ENCODE assay signal across 9 cellular contexts in genomic region chrX:110180928-110181310, GRCh38.
A peak's percentile ranks its signal among the peaks of the same experiment; 100 is the strongest.
DNase-seq lines count a peak whose midpoint lies in the region; ATAC-seq, FAIRE-seq and TF ChIP-seq lines count a peak whose summit lies in the region.
"Had no signal": no experiment of that assay in that cellular context is flagged by ENCODE, and none has a peak within 500 bp of the region (broad histone marks: within the 10 kb centered on the region; RNA-seq: fewer than 3 reads in every experiment).

No MANE protein-coding gene starts in this region.

- H3K4me1 ChIP-seq in A549, result peaks cover 52% of the 10 kb centered on the region
- H3K4me1 ChIP-seq in mammary epithelial cell (ENCODE audit: insufficient read depth, low read length), result peaks cover 22% of the 10 kb centered on the region
- peaks cover 0 to 18% (median 10%) of the 10 kb centered on the region in 4 donors for H3K4me1 ChIP-seq in sigmoid colon
- H3K4me1 ChIP-seq in HAP-1, result peaks cover 10% of the 10 kb centered on the region; the same call in 1 of the 2 replicates

- POLR2A ChIA-PET in A549 (lab: Yijun Ruan, JAX), result interaction anchor here (1.0 to 1.6 kb wide), 2 partner anchors 136 to 137 kb away, joined by 3 to 8 read pairs; partner anchors contain the start of gene AMMECR1

- H3K4me2 ChIP-seq in A549 (peak overlapping the region; percentile 81), mammary epithelial cell (ENCODE audit: insufficient read depth, low read depth, low read length) (peak overlapping the region; percentile 18)

- H3K9me3 ChIP-seq in A549 (peaks cover 3% of the 10 kb centered on the region; the same call in 1 of the 3 replicates), mammary epithelial cell (replicated peaks; ENCODE audit: insufficient read depth, low read length) (no peaks in the 10 kb centered on the region), sigmoid colon (no peaks in the 10 kb centered on the region), HAP-1 (no peaks in the 10 kb centered on the region)

- H2AFZ ChIP-seq in mammary epithelial cell (ENCODE audit: low read depth, low read length), result no peak overlapping the region

- peak in 1 of 2 experiments; percentile 57 for DNase-seq in A549 (ENCODE audit: low read depth in 1 of 2, low spot score in 1 of 2)
- DNase-seq in mammary epithelial cell, result peak; percentile 22
- no peak for DNase-seq in HuH-7.5 (ENCODE audit: low spot score)
- DNase-seq in NCI-H510A treated with DMSO at 0.1 percent for 48 hours (lab: John Stamatoyannopoulos, UW), result no peak
- DNase-seq in sigmoid colon, result no peak
- DNase-seq in HAP-1 (ENCODE audit: low spot score in 2 of 2), result no peak

- TF ChIP-seq CTCF in A549 (IDR thresholded peaks at IDR 0.05) (no peak), mammary epithelial cell (conservative IDR thresholded peaks at IDR 0.05 in 1 of 2, IDR thresholded peaks at IDR 0.05 in 1 of 2; ENCODE audit: extremely low read depth in 1 of 2, insufficient read depth in 1 of 2, low read depth in 1 of 2, low read length in 2 of 2) (no peak), sigmoid colon (IDR thresholded peaks at IDR 0.05) (no peak)

- peaks cover 2% of the 10 kb centered on the region for H3K79me2 ChIP-seq in mammary epithelial cell (ENCODE audit: insufficient read depth, low read length)

- FAIRE-seq in A549 (lab: Jason Lieb, UNC), result peak; percentile 95
- FAIRE-seq: A204.1 had no signal

- intact Hi-C loops in mammary epithelial cell (cut with micrococcal nuclease) (no loop called here), sigmoid colon (cut with DNase I) (no loop called here)

- no peak overlapping the region for H3K4me3 ChIP-seq in A549
- H3K4me3 ChIP-seq in mammary epithelial cell (replicated peaks in 1 of 3; ENCODE audit: insufficient read depth in 1 of 3, low read depth in 2 of 3, low read length in 3 of 3), result no peak overlapping the region
- no peak overlapping the region for H3K4me3 ChIP-seq in sigmoid colon
- H3K4me3 ChIP-seq in HAP-1, result no peak overlapping the region

- no peak overlapping the region for H3K9ac ChIP-seq in mammary epithelial cell (ENCODE audit: insufficient read depth, low read length)

- H3K27me3 ChIP-seq in mammary epithelial cell (ENCODE audit: insufficient read depth, low read length) (no peaks in the 10 kb centered on the region), sigmoid colon (no peaks in the 10 kb centered on the region), HAP-1 (ENCODE audit: low read depth) (no peaks in the 10 kb centered on the region)

- ATAC-seq in A549 (peak; percentile 70 to 72), GM19438 (IDR thresholded peaks at IDR 0.05; ENCODE audit: low read depth, unreplicated experiment) (peak; percentile 63), HG03108 (IDR thresholded peaks at IDR 0.05; ENCODE audit: unreplicated experiment) (peak; percentile 79)

- CTCF ChIA-PET in A549 (lab: Yijun Ruan, JAX), result interaction anchor here (0.8 to 34.7 kb wide), 4 partner anchors 13 to 233 kb away, joined by 3 to 848 read pairs (median 6); no protein-coding TSS in a partner anchor
- CTCF ChIA-PET in mammary epithelial cell (lab: Charles Lee; ENCODE audit: low non-redundant PET), result no interaction called here

- dilution Hi-C loops in mammary epithelial cell (cut with HindIII; ENCODE audit: low sequenced_read_pairs), result no loop called here

- TF ChIP-seq EP300 in A549 (IDR thresholded peaks at IDR 0.05) (no peak), sigmoid colon (IDR thresholded peaks at IDR 0.05) (no peak)

- in situ Hi-C loops in mammary epithelial cell (cut with MboI; ENCODE audit: low sequenced_read_pairs in 2 of 2), result no loop called here
- in situ Hi-C loops in HAP-1 (cut with MboI; ENCODE audit: low sequenced_read_pairs), result no loop called here

- BruUV-seq in mammary epithelial cell (replicated peaks; lab: Mats Ljungman, UMichigan), result no TSS peak

- H3K27ac ChIP-seq in A549, result peak overlapping the region; percentile 83 to 89
- H3K27ac ChIP-seq in mammary epithelial cell (ENCODE audit: insufficient read depth, low read depth, low read length), result peak overlapping the region; percentile 17
- peak overlapping the region in 2 of 4 donors; percentile 22 to 69 for H3K27ac ChIP-seq in sigmoid colon

- 2% methylated on average over 6 of the region's 6 CpGs for WGBS in A549 (ENCODE audit: missing lambda C conversion rate)
- 57% methylated on average over 6 of the region's 6 CpGs for WGBS in mammary epithelial cell (ENCODE audit: low coverage, missing lambda C conversion rate)
- WGBS in sigmoid colon, 2 donors, result 53 to 66% methylated on average over 6 of the region's 6 CpGs

- H4K20me1 ChIP-seq in mammary epithelial cell (ENCODE audit: insufficient read depth, low read length), result no peaks in the 10 kb centered on the region

- H3K36me3 ChIP-seq in mammary epithelial cell (ENCODE audit: insufficient read depth, low read length) (no peaks in the 10 kb centered on the region), sigmoid colon (no peaks in the 10 kb centered on the region), HAP-1 (replicated peaks) (no peaks in the 10 kb centered on the region)

- 0 out of 5 replicates have a peak, but pooled peaks of 1 of the 2 experiments have one; percentile 4 for TF ChIP-seq RAD21 in A549 (conservative IDR thresholded peaks at IDR 0.05 in 1 of 2, IDR thresholded peaks at IDR 0.05 in 1 of 2)

- TF ChIP-seq POLR2A in A549 (IDR thresholded peaks at IDR 0.05; ENCODE audit: low read length), result no peak
- TF ChIP-seq POLR2A in sigmoid colon (IDR thresholded peaks at IDR 0.05), result no peak

TF ChIP-seq in A549, 52 proteins besides CTCF, POLR2A, EP300 and RAD21:
- peak; percentile 32; the same call in 1 of the 2 replicates for TF ChIP-seq FOSL2 (IDR thresholded peaks at IDR 0.05)
- TF ChIP-seq FOSL2 (CRISPR knock-in tag; IDR thresholded peaks at IDR 0.05), result no peak
- no peak for TF ChIP-seq HOXA7 (CRISPR knock-in tag; IDR thresholded peaks at IDR 0.05)
- no peak for TF ChIP-seq RFX5 (IDR thresholded peaks at IDR 0.05)
- TF ChIP-seq JUNB (IDR thresholded peaks at IDR 0.05), result peak; percentile 54
- no peak for TF ChIP-seq BHLHE40 (IDR thresholded peaks at IDR 0.05; ENCODE audit: low read depth, low read length)
- no peak for TF ChIP-seq MAFK (IDR thresholded peaks at IDR 0.05; ENCODE audit: partially characterized antibody)
